Comparison of ENCODE assay signal across 9 cellular contexts in the genomic region with DNA sequence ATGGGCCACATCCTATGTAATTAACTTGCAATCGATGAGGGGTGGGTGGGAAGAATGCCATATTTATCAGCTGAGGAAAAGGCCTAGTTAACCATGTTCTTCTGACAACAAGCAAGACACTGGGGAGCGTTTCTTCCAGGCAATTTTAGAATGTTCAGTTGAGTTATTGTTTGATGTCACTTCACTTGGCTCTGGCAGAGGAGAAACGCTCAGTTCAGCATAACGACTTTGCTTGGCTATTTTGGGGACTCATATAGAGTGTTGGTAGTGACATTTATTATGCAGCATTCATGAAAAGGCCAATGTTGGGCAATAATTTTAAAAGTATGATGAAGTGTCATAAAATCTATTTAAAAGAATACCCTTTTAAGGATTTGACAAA. TPM values are rescaled to one million over a fixed set of nuclear protein-coding genes. Genes with fewer than 3 reads are reported as not detected.
DNase-seq lines count a peak whose midpoint lies in the region; ATAC-seq and TF ChIP-seq lines count a peak whose summit lies in the region.
"Had no signal": no experiment of that assay in that cellular context is flagged by ENCODE, and none has a peak within 500 bp of the region (broad histone marks: within the 10 kb centered on the region; RNA-seq: fewer than 3 reads in every experiment).

No MANE protein-coding gene starts in this region.

- DNase-seq in DMS 273 (lab: John Stamatoyannopoulos, UW; ENCODE audit: unreplicated experiment) (peak; percentile 11), DMS 273 treated with DMSO at 0.1 percent for 48 hours (lab: John Stamatoyannopoulos, UW) (no peak), NCI-H2227 treated with DMSO at 0.1 percent for 48 hours (lab: John Stamatoyannopoulos, UW) (no peak), omental fat pad (ENCODE audit: low spot score) (no peak), NCI-H446 treated with DMSO at 0.1 percent for 48 hours (lab: John Stamatoyannopoulos, UW) (no peak)
- DNase-seq in activated T-helper 2 cell treated with anti-CD3 and anti-CD28 coated beads, Interferon-gamma antibody, Interleukin-2, Interleukin-4, amounts not matched to agents 10 μg/mL and 5 μg/mL and 100 μg/mL, durations not matched to agents 14 hours and 24 hours and 36 hours (ENCODE audit: low spot score) = no peak
- DNase-seq in stimulated activated naive CD8-positive, alpha-beta T cell treated with anti-CD3 and anti-CD28 coated beads, Interleukin-15, amount 100 ng/mL, for 72 hours = no peak

- intact Hi-C loops in activated T-helper 2 cell treated with anti-CD3 and anti-CD28 coated beads, Interferon-gamma antibody, Interleukin-2, Interleukin-4, amounts not matched to agents 10 μg/mL and 5 μg/mL and 100 μg/mL, durations not matched to agents 14 hours and 24 hours and 36 hours (cut with micrococcal nuclease) = no loop called here

- H3K4me3 ChIP-seq in iPS-18a (ENCODE audit: low read length) = peak overlapping the region; percentile 63

- peaks cover 15% of the 10 kb centered on the region for H3K27me3 ChIP-seq in iPS-18a (ENCODE audit: control insufficient read depth, insufficient read depth, low read length)

- H3K27ac ChIP-seq in iPS-18a (ENCODE audit: low read length) = no peak overlapping the region
- H3K27ac ChIP-seq: 22Rv1 had no signal

- no peaks in the 10 kb centered on the region for H3K36me3 ChIP-seq in iPS-18a (ENCODE audit: control insufficient read depth, low read depth, low read length)

- H3K4me1 ChIP-seq in iPS-18a (ENCODE audit: control insufficient read depth, low read depth, low read length) = peaks cover 13% of the 10 kb centered on the region

- no peaks in the 10 kb centered on the region for H3K9me3 ChIP-seq in iPS-18a (ENCODE audit: control insufficient read depth, low read depth, low read length)

- no peak overlapping the region for H3K9ac ChIP-seq in iPS-18a (ENCODE audit: low read length)

- no peaks in the 10 kb centered on the region for H3K36me3 Mint-ChIP-seq in activated T-helper 2 cell treated with anti-CD3 and anti-CD28 coated beads, Interferon-gamma antibody, Interleukin-2, Interleukin-4, amounts not matched to agents 10 μg/mL and 5 μg/mL and 100 μg/mL, durations not matched to agents 14 hours and 24 hours and 36 hours (ENCODE audit: low read depth)

- no peaks in the 10 kb centered on the region for H3K9me3 Mint-ChIP-seq in activated T-helper 2 cell treated with anti-CD3 and anti-CD28 coated beads, Interferon-gamma antibody, Interleukin-2, Interleukin-4, amounts not matched to agents 10 μg/mL and 5 μg/mL and 100 μg/mL, durations not matched to agents 14 hours and 24 hours and 36 hours
- no peaks in the 10 kb centered on the region for H3K9me3 Mint-ChIP-seq in stimulated activated naive CD8-positive, alpha-beta T cell treated with anti-CD3 and anti-CD28 coated beads, Interleukin-15, amount 100 ng/mL, for 72 hours

- H3K27me3 Mint-ChIP-seq in activated T-helper 2 cell treated with anti-CD3 and anti-CD28 coated beads, Interferon-gamma antibody, Interleukin-2, Interleukin-4, amounts not matched to agents 10 μg/mL and 5 μg/mL and 100 μg/mL, durations not matched to agents 14 hours and 24 hours and 36 hours (ENCODE audit: low read depth) = peaks cover 32% of the 10 kb centered on the region
- H3K27me3 Mint-ChIP-seq in stimulated activated naive CD8-positive, alpha-beta T cell treated with anti-CD3 and anti-CD28 coated beads, Interleukin-15, amount 100 ng/mL, for 72 hours = peaks cover 48% of the 10 kb centered on the region

- H3K4me1 Mint-ChIP-seq in activated T-helper 2 cell treated with anti-CD3 and anti-CD28 coated beads, Interferon-gamma antibody, Interleukin-2, Interleukin-4, amounts not matched to agents 10 μg/mL and 5 μg/mL and 100 μg/mL, durations not matched to agents 14 hours and 24 hours and 36 hours (ENCODE audit: low read depth) = peaks cover 16% of the 10 kb centered on the region
- peaks cover 18% of the 10 kb centered on the region for H3K4me1 Mint-ChIP-seq in stimulated activated naive CD8-positive, alpha-beta T cell treated with anti-CD3 and anti-CD28 coated beads, Interleukin-15, amount 100 ng/mL, for 72 hours

- no peak for TF ChIP-seq CTCF in omental fat pad (IDR thresholded peaks at IDR 0.05)

- peak overlapping the region; percentile 75 for H3K4me3 Mint-ChIP-seq in activated T-helper 2 cell treated with anti-CD3 and anti-CD28 coated beads, Interferon-gamma antibody, Interleukin-2, Interleukin-4, amounts not matched to agents 10 μg/mL and 5 μg/mL and 100 μg/mL, durations not matched to agents 14 hours and 24 hours and 36 hours (ENCODE audit: low read depth)
- peak overlapping the region; percentile 81 to 91 for H3K4me3 Mint-ChIP-seq in stimulated activated naive CD8-positive, alpha-beta T cell treated with anti-CD3 and anti-CD28 coated beads, Interleukin-15, amount 100 ng/mL, for 72 hours

- no peak overlapping the region for H3K27ac Mint-ChIP-seq in activated T-helper 2 cell treated with anti-CD3 and anti-CD28 coated beads, Interferon-gamma antibody, Interleukin-2, Interleukin-4, amounts not matched to agents 10 μg/mL and 5 μg/mL and 100 μg/mL, durations not matched to agents 14 hours and 24 hours and 36 hours
- H3K27ac Mint-ChIP-seq in stimulated activated naive CD8-positive, alpha-beta T cell treated with anti-CD3 and anti-CD28 coated beads, Interleukin-15, amount 100 ng/mL, for 72 hours = peak overlapping the region in 1 of 2 donors; percentile 38

- no peak for ATAC-seq in stimulated activated naive CD8-positive, alpha-beta T cell treated with anti-CD3 and anti-CD28 coated beads, Interleukin-15, amount 100 ng/mL, for 72 hours
- no peak for ATAC-seq in omental fat pad (ENCODE audit: low FRiP score)

RNA-seq across cellular contexts. Expression of gene SYNPO2, which starts 0.7 kb away (rescaled TPM):
- total RNA-seq in activated T-helper 2 cell treated with anti-CD3 and anti-CD28 coated beads, Interferon-gamma antibody, Interleukin-2, Interleukin-4, amounts not matched to agents 10 μg/mL and 5 μg/mL and 100 μg/mL, durations not matched to agents 14 hours and 24 hours and 36 hours = 0.09 TPM in 2 replicates
- 10 to 100 TPM; 23.3 to 72.0 (median 41.3) TPM for total RNA-seq in omental fat pad

RNA-seq across cellular contexts. Expression of gene SEC24D, which starts 53.4 kb away (rescaled TPM):
- 54.8 and 60.0 TPM in 2 replicates for total RNA-seq in activated T-helper 2 cell treated with anti-CD3 and anti-CD28 coated beads, Interferon-gamma antibody, Interleukin-2, Interleukin-4, amounts not matched to agents 10 μg/mL and 5 μg/mL and 100 μg/mL, durations not matched to agents 14 hours and 24 hours and 36 hours
- 10 to 100 TPM; 47.4 to 54.9 (median 52.8) TPM for total RNA-seq in omental fat pad

Comparison
In these comparisons a context has a peak if more than half of its experiments do, and no peak if none do; other contexts are left out.
1. RNA of gene SYNPO2, which starts 0.7 kb away (total RNA-seq): 23.3 to 72.0 TPM in omental fat pad; 0.09 TPM in activated T-helper 2 cell treated with anti-CD3 and anti-CD28 coated beads, Interferon-gamma antibody, Interleukin-2, Interleukin-4, amounts not matched to agents 10 μg/mL and 5 μg/mL and 100 μg/mL, durations not matched to agents 14 hours and 24 hours and 36 hours; every median in the first group is over 10 times any median in the second.